In genomic region chr12:990649-991349, GRCh38 we compare ENCODE assay signal across 8 cellular contexts. TPM values are rescaled to one million over a fixed set of nuclear protein-coding genes. Genes with fewer than 3 reads are reported as not detected.
DNase-seq lines count a peak whose midpoint lies in the region; ATAC-seq and TF ChIP-seq lines count a peak whose summit lies in the region.

Gene ERC1 (plus strand): TSS chr12:991223. CDS start chr12:1027904, 36,681 bp downstream.

- intact Hi-C loops in T-helper 1 cell treated with Interleukin-12 subunit alpha and Interleukin-12 subunit beta and Interleukin-4 antibody, amounts not matched to agents 30 ng/mL and 1 ng/mL, for 36 hours (cut with micrococcal nuclease) = loop anchor here (1.0 to 5.0 kb wide), 11 partner anchors 41 to 670 kb away; partner anchors contain the start of genes CCDC77, FBXL14, KDM5A and RAD52
- intact Hi-C loops in adrenal gland (cut with DNase I) (loop anchor here in 1 of 2 donors (10.0 kb wide), 1 partner anchor 84 kb away; no protein-coding TSS in a partner anchor), heart left ventricle (cut with DNase I) (loop anchor here in 7 of 10 donors (2.0 to 10.0 kb wide), 10 partner anchors 38 to 604 kb away; partner anchors contain the start of genes RAD52 (in 3 of the 7) and FBXL14 (in 2 of the 7)), posterior cingulate gyrus (cut with DNase I) (loop anchor here (2.0 to 5.0 kb wide), 3 partner anchors 40 to 602 kb away; partner anchors contain the start of gene FBXL14), transverse colon (cut with DNase I; ENCODE audit: low total_unique reads) (no loop called here)

- ATAC-seq in heart left ventricle = peak; percentile 79 to 98 (median 94)

- H3K27ac ChIP-seq in adrenal gland (peak within 1 kb of the TSS; percentile 91 to 100 (median 99)), heart left ventricle (peak within 1 kb of the TSS; percentile 88 to 99 (median 97)), transverse colon (peak within 1 kb of the TSS; percentile 95 to 98 (median 96))

- POLR2A ChIA-PET in HEK293T (lab: Yijun Ruan, JAX) = interaction anchor here (0.8 to 2.5 kb wide), 13 partner anchors 10 to 93 kb away, joined by 3 to 15 read pairs (median 4); partner anchors contain the start of gene RAD52

- in situ Hi-C loops in transverse colon (cut with MboI; ENCODE audit: low pct_ligation_motif_present in 1 of 4, low pct_unique_long_range_greater_than_20kb in 1 of 4, low sequenced_read_pairs in 3 of 4) = no loop called here

- CTCF ChIA-PET in HEK293T (lab: Yijun Ruan, JAX) = interaction anchor here (0.6 to 0.9 kb wide), 2 partner anchors 30 to 127 kb away, joined by 3 to 5 read pairs; no protein-coding TSS in a partner anchor

- peak; percentile 75 for DNase-seq in GM04504 (ENCODE audit: low read depth)
- DNase-seq in HEK293T (ENCODE audit: extremely low spot score) = peak; percentile 91
- peak; percentile 65 for DNase-seq in NCI-H1048 (lab: John Stamatoyannopoulos, UW)
- peak; percentile 91 to 93 (median 92) for DNase-seq in adrenal gland
- DNase-seq in heart left ventricle = peak; percentile 92 to 94 (median 93)
- DNase-seq in posterior cingulate gyrus = peak; percentile 75 to 98 (median 86)
- DNase-seq in transverse colon = peak; percentile 91

- H3K4me3 ChIP-seq in adrenal gland = peak within 1 kb of the TSS; percentile 46 to 84 (median 66)
- peak within 1 kb of the TSS; percentile 72 to 97 (median 91) for H3K4me3 ChIP-seq in heart left ventricle
- peak within 1 kb of the TSS; percentile 80 to 95 (median 86) for H3K4me3 ChIP-seq in transverse colon

- H3K27me3 ChIP-seq in adrenal gland (no peaks in the 10 kb centered on the region), heart left ventricle (no peaks in the 10 kb centered on the region), transverse colon (no peaks in the 10 kb centered on the region)

- H3K36me3 ChIP-seq in adrenal gland (replicated peaks in 1 of 2) (no peaks in the 10 kb centered on the region), heart left ventricle (no peaks in the 10 kb centered on the region), transverse colon (no peaks in the 10 kb centered on the region)

- H3K4me1 ChIP-seq in adrenal gland (replicated peaks in 1 of 2) = peaks cover 15 to 52% of the 10 kb centered on the region in 2 donors
- H3K4me1 ChIP-seq in heart left ventricle = peaks cover 0 to 42% (median 30%) of the 10 kb centered on the region in 12 donors
- H3K4me1 ChIP-seq in transverse colon = peaks cover 21 to 46% (median 30%) of the 10 kb centered on the region in 4 donors

- 0 to 1% (median 0%) methylated on average over 7 to 89 of the region's 91 CpGs for WGBS in adrenal gland, 4 donors
- 0% methylated on average over 26 to 91 of the region's 91 CpGs for WGBS in heart left ventricle, 4 donors
- WGBS in transverse colon (ENCODE audit: low coverage in 1 of 2), 2 donors = 1% methylated on average over 43 of the region's 91 CpGs; no CpG with 5 or more reads in 1 of the 2 donors

- H3K9me3 ChIP-seq in adrenal gland (replicated peaks in 1 of 3) = no peaks in the 10 kb centered on the region
- no peaks in the 10 kb centered on the region for H3K9me3 ChIP-seq in heart left ventricle
- no peaks in the 10 kb centered on the region for H3K9me3 ChIP-seq in transverse colon

- TF ChIP-seq CTCF in adrenal gland (IDR thresholded peaks at IDR 0.05) (peak in 2 of 6 experiments; percentile 6 to 12), heart left ventricle (IDR thresholded peaks at IDR 0.05) (peak in 2 of 12 donors; percentile 11 to 22), transverse colon (IDR thresholded peaks at IDR 0.05) (peak in 2 of 5 experiments; percentile 12 to 33)

- no peak for TF ChIP-seq EP300 in transverse colon (IDR thresholded peaks at IDR 0.05; ENCODE audit: low read depth)

- TF ChIP-seq POLR2A in adrenal gland (IDR thresholded peaks at IDR 0.05) (peak; percentile 52 to 92), heart left ventricle (IDR thresholded peaks at IDR 0.05) (peak in 1 of 2 donors; percentile 62), transverse colon (IDR thresholded peaks at IDR 0.05) (peak; percentile 80)

TF ChIP-seq in HEK293T, 16 proteins besides CTCF, POLR2A, EP300 and RAD21:
- TF ChIP-seq CTBP1 (IDR thresholded peaks at IDR 0.05; ENCODE audit: borderline replicate concordance) (no peak), ARNT (IDR thresholded peaks at IDR 0.05) (no peak), ZNF384 (IDR thresholded peaks at IDR 0.05) (no peak), FOXM1 (IDR thresholded peaks at IDR 0.05; ENCODE audit: borderline replicate concordance) (no peak), SUZ12 (IDR thresholded peaks at IDR 0.05) (no peak), ELF4 (IDR thresholded peaks at IDR 0.05) (peak; percentile 8; the same call in 1 of the 2 replicates), SP1 (IDR thresholded peaks at IDR 0.05) (no peak), FOXA1 (IDR thresholded peaks at IDR 0.05) (no peak), L3MBTL2 (conservative IDR thresholded peaks at IDR 0.05) (peak; percentile 88), LEF1 (IDR thresholded peaks at IDR 0.05; ENCODE audit: borderline replicate concordance) (no peak), TARDBP (IDR thresholded peaks at IDR 0.05) (peak; percentile 54; the same call in 1 of the 2 replicates)
TF ChIP-seq in HEK293T: peak in this region for 3.

RNA-seq across cellular contexts. Expression of gene ERC1, which starts in this region (rescaled TPM):
- total RNA-seq in T-helper 1 cell treated with Interleukin-12 subunit alpha and Interleukin-12 subunit beta and Interleukin-4 antibody, amounts not matched to agents 30 ng/mL and 1 ng/mL, for 36 hours = 37.8 and 41.0 TPM in 2 replicates
- 10 to 100 TPM; 30.0 to 79.5 (median 58.6) TPM for total RNA-seq in adrenal gland
- 10 to 100 TPM in 2 of 3 donors, 1 to 10 TPM in 1; 4.1 to 41.4 (median 16.1) TPM for polyA plus RNA-seq in adrenal gland
- total RNA-seq in heart left ventricle = 10 to 100 TPM; 36.0 to 84.0 (median 52.8) TPM
- 10 to 100 TPM; 13.5 to 20.9 TPM for polyA plus RNA-seq in heart left ventricle
- total RNA-seq in transverse colon = 10 to 100 TPM; 23.5 to 74.8 (median 57.0) TPM

Comparison
In these comparisons a context has a peak if more than half of its experiments do, and no peak if none do; other contexts are left out.
1. Peak in every context shown above with its lines: DNase-seq, ATAC-seq, H3K4me3 ChIP-seq and H3K27ac ChIP-seq.